Comparison of ENCODE assay signal across 8 cellular contexts in genomic region chr19:45470147-45471081, GRCh38. TPM values are rescaled to one million over a fixed set of nuclear protein-coding genes. Genes with fewer than 3 reads are reported as not detected.
DNase-seq lines count a peak whose midpoint lies in the region; ATAC-seq and TF ChIP-seq lines count a peak whose summit lies in the region.

No MANE protein-coding gene starts in this region.

- H3K4me1 Mint-ChIP-seq in activated T-helper 1 cell treated with anti-CD3 and anti-CD28 coated beads, Interleukin-12 subunit alpha, Interleukin-12 subunit beta, Interleukin-2, Interleukin-4 antibody, amounts not matched to agents 30 ng/mL and 10 ng/mL and 1 ng/mL, durations not matched to agents 14 hours and 24 hours and 36 hours (ENCODE audit: low read depth), result peaks cover 45% of the 10 kb centered on the region

- H3K9me3 ChIP-seq in left ventricle myocardium inferior (replicated peaks) (no peaks in the 10 kb centered on the region), smooth muscle cell (replicated peaks; ENCODE audit: low read depth) (no peaks in the 10 kb centered on the region)

- peaks cover 53% of the 10 kb centered on the region for H4K20me1 ChIP-seq in smooth muscle cell (ENCODE audit: low read depth)

- DNase-seq in left ventricle myocardium inferior, result no peak
- no peak for DNase-seq in Right ventricle myocardium superior
- no peak for DNase-seq in activated T-helper 1 cell treated with anti-CD3 and anti-CD28 coated beads, Interleukin-12 subunit alpha, Interleukin-12 subunit beta, Interleukin-2, Interleukin-4 antibody, amounts not matched to agents 30 ng/mL and 10 ng/mL and 1 ng/mL, durations not matched to agents 14 hours and 24 hours and 36 hours (ENCODE audit: low spot score)
- DNase-seq in glomerular visceral epithelial cell (ENCODE audit: extremely low spot score), result peak; percentile 94
- DNase-seq in smooth muscle cell (lab: John Stamatoyannopoulos, UW; ENCODE audit: unreplicated experiment), result no peak
- no peak for DNase-seq in Kasumi-1 (lab: John Stamatoyannopoulos, UW)
- DNase-seq in NCI-H510A treated with DMSO at 0.1 percent for 48 hours (lab: John Stamatoyannopoulos, UW), result no peak

- intact Hi-C loops in left ventricle myocardium inferior (cut with micrococcal nuclease), result no loop called here
- intact Hi-C loops in Right ventricle myocardium superior (cut with DNase I), result no loop called here
- intact Hi-C loops in activated T-helper 1 cell treated with anti-CD3 and anti-CD28 coated beads, Interleukin-12 subunit alpha, Interleukin-12 subunit beta, Interleukin-2, Interleukin-4 antibody, amounts not matched to agents 30 ng/mL and 10 ng/mL and 1 ng/mL, durations not matched to agents 14 hours and 24 hours and 36 hours (cut with micrococcal nuclease), result no loop called here

- no peak for TF ChIP-seq CTCF in left ventricle myocardium inferior (IDR thresholded peaks at IDR 0.05; ENCODE audit: borderline replicate concordance)
- no peak for TF ChIP-seq CTCF in smooth muscle cell (IDR thresholded peaks at IDR 0.05; ENCODE audit: borderline replicate concordance, insufficient read depth, poor library complexity, severe bottlenecking)

- H3K36me3 Mint-ChIP-seq in activated T-helper 1 cell treated with anti-CD3 and anti-CD28 coated beads, Interleukin-12 subunit alpha, Interleukin-12 subunit beta, Interleukin-2, Interleukin-4 antibody, amounts not matched to agents 30 ng/mL and 10 ng/mL and 1 ng/mL, durations not matched to agents 14 hours and 24 hours and 36 hours (ENCODE audit: low read depth), result peaks cover 18% of the 10 kb centered on the region

- peak overlapping the region; percentile 99 for H3K4me2 ChIP-seq in smooth muscle cell

- H3K79me2 ChIP-seq in smooth muscle cell (ENCODE audit: low read depth), result peaks cover 5% of the 10 kb centered on the region

- ATAC-seq in Right ventricle myocardium superior (ENCODE audit: poor library complexity), result no peak
- ATAC-seq in GM18858 (IDR thresholded peaks at IDR 0.05; ENCODE audit: unreplicated experiment), result no peak

- H3K4me3 ChIP-seq in left ventricle myocardium inferior (peak overlapping the region; percentile 81), smooth muscle cell (peak overlapping the region; percentile 97)

- H3K4me1 ChIP-seq in left ventricle myocardium inferior, result peaks cover 47% of the 10 kb centered on the region
- H3K4me1 ChIP-seq in smooth muscle cell (ENCODE audit: low read depth), result peaks cover 6% of the 10 kb centered on the region

- H3K27ac ChIP-seq in left ventricle myocardium inferior (replicated peaks), result peak overlapping the region; percentile 95
- H3K27ac ChIP-seq in smooth muscle cell (ENCODE audit: low read depth), result peak overlapping the region; percentile 99

- H3K27me3 Mint-ChIP-seq in activated T-helper 1 cell treated with anti-CD3 and anti-CD28 coated beads, Interleukin-12 subunit alpha, Interleukin-12 subunit beta, Interleukin-2, Interleukin-4 antibody, amounts not matched to agents 30 ng/mL and 10 ng/mL and 1 ng/mL, durations not matched to agents 14 hours and 24 hours and 36 hours (ENCODE audit: insufficient read depth), result peaks cover 42% of the 10 kb centered on the region

- peak overlapping the region; percentile 92 for H3K4me3 Mint-ChIP-seq in activated T-helper 1 cell treated with anti-CD3 and anti-CD28 coated beads, Interleukin-12 subunit alpha, Interleukin-12 subunit beta, Interleukin-2, Interleukin-4 antibody, amounts not matched to agents 30 ng/mL and 10 ng/mL and 1 ng/mL, durations not matched to agents 14 hours and 24 hours and 36 hours

- H3K27ac Mint-ChIP-seq in activated T-helper 1 cell treated with anti-CD3 and anti-CD28 coated beads, Interleukin-12 subunit alpha, Interleukin-12 subunit beta, Interleukin-2, Interleukin-4 antibody, amounts not matched to agents 30 ng/mL and 10 ng/mL and 1 ng/mL, durations not matched to agents 14 hours and 24 hours and 36 hours, result peak overlapping the region; percentile 94

- H3K27me3 ChIP-seq in left ventricle myocardium inferior (ENCODE audit: low read depth) (peaks cover 31% of the 10 kb centered on the region), smooth muscle cell (ENCODE audit: low read depth) (no peaks in the 10 kb centered on the region)

- peak overlapping the region; percentile 100 for H3K9ac ChIP-seq in smooth muscle cell (ENCODE audit: low read depth)

- WGBS in smooth muscle cell (ENCODE audit: low lambda C conversion rate), result 68% methylated on average over 40 of the region's 40 CpGs

- H3K36me3 ChIP-seq in left ventricle myocardium inferior, result no peaks in the 10 kb centered on the region
- H3K36me3 ChIP-seq in smooth muscle cell (ENCODE audit: low read depth), result peaks cover 8% of the 10 kb centered on the region

- no peaks in the 10 kb centered on the region for H3K9me3 Mint-ChIP-seq in activated T-helper 1 cell treated with anti-CD3 and anti-CD28 coated beads, Interleukin-12 subunit alpha, Interleukin-12 subunit beta, Interleukin-2, Interleukin-4 antibody, amounts not matched to agents 30 ng/mL and 10 ng/mL and 1 ng/mL, durations not matched to agents 14 hours and 24 hours and 36 hours

- H3F3A ChIP-seq in smooth muscle cell (ENCODE audit: low read depth), result no peaks in the 10 kb centered on the region

- H2AFZ ChIP-seq in smooth muscle cell (ENCODE audit: low read depth), result no peak overlapping the region

RNA-seq across cellular contexts. Expression of gene FOSB, which starts 2.6 kb away (rescaled TPM):
- total RNA-seq in left ventricle myocardium inferior, result 0.33 TPM
- 0.51 TPM for total RNA-seq in Right ventricle myocardium superior
- total RNA-seq in activated T-helper 1 cell treated with anti-CD3 and anti-CD28 coated beads, Interleukin-12 subunit alpha, Interleukin-12 subunit beta, Interleukin-2, Interleukin-4 antibody, amounts not matched to agents 30 ng/mL and 10 ng/mL and 1 ng/mL, durations not matched to agents 14 hours and 24 hours and 36 hours, result 16.8 and 17.2 TPM in 2 replicates
- total RNA-seq in smooth muscle cell, result 171 and 186 TPM in 2 replicates
- 178 and 299 TPM in 2 replicates for polyA plus RNA-seq in smooth muscle cell

RNA-seq across cellular contexts. Expression of gene RTN2, which starts 26.4 kb away (rescaled TPM):
- 19.1 TPM for total RNA-seq in left ventricle myocardium inferior
- total RNA-seq in Right ventricle myocardium superior, result 29.9 TPM
- 3.0 and 4.1 TPM in 2 replicates for total RNA-seq in activated T-helper 1 cell treated with anti-CD3 and anti-CD28 coated beads, Interleukin-12 subunit alpha, Interleukin-12 subunit beta, Interleukin-2, Interleukin-4 antibody, amounts not matched to agents 30 ng/mL and 10 ng/mL and 1 ng/mL, durations not matched to agents 14 hours and 24 hours and 36 hours
- 6.3 and 20.5 TPM in 2 replicates for total RNA-seq in smooth muscle cell
- 24.4 and 28.0 TPM in 2 replicates for polyA plus RNA-seq in smooth muscle cell

RNA-seq across cellular contexts. Expression of gene PPM1N, which starts 27.8 kb away (rescaled TPM):
- total RNA-seq in left ventricle myocardium inferior, result 0.19 TPM
- total RNA-seq in Right ventricle myocardium superior, result 0.75 TPM
- total RNA-seq in activated T-helper 1 cell treated with anti-CD3 and anti-CD28 coated beads, Interleukin-12 subunit alpha, Interleukin-12 subunit beta, Interleukin-2, Interleukin-4 antibody, amounts not matched to agents 30 ng/mL and 10 ng/mL and 1 ng/mL, durations not matched to agents 14 hours and 24 hours and 36 hours, result 1.0 and 1.3 TPM in 2 replicates
- 0.58 TPM in 1 of 2 replicates, not detected in the other for total RNA-seq in smooth muscle cell
- 0.16 and 1.3 TPM in 2 replicates for polyA plus RNA-seq in smooth muscle cell

RNA-seq across cellular contexts. Expression of gene VASP, which starts 36.9 kb away (rescaled TPM):
- 32.8 TPM for total RNA-seq in left ventricle myocardium inferior
- 42.9 TPM for total RNA-seq in Right ventricle myocardium superior
- total RNA-seq in activated T-helper 1 cell treated with anti-CD3 and anti-CD28 coated beads, Interleukin-12 subunit alpha, Interleukin-12 subunit beta, Interleukin-2, Interleukin-4 antibody, amounts not matched to agents 30 ng/mL and 10 ng/mL and 1 ng/mL, durations not matched to agents 14 hours and 24 hours and 36 hours, result 234 and 235 TPM in 2 replicates
- 75.8 and 83.8 TPM in 2 replicates for total RNA-seq in smooth muscle cell
- polyA plus RNA-seq in smooth muscle cell, result 73.6 and 107 TPM in 2 replicates

RNA-seq across cellular contexts. Expression of gene ERCC1, which starts 46.7 kb away (rescaled TPM):
- total RNA-seq in left ventricle myocardium inferior, result 108 TPM
- total RNA-seq in Right ventricle myocardium superior, result 163 TPM
- total RNA-seq in activated T-helper 1 cell treated with anti-CD3 and anti-CD28 coated beads, Interleukin-12 subunit alpha, Interleukin-12 subunit beta, Interleukin-2, Interleukin-4 antibody, amounts not matched to agents 30 ng/mL and 10 ng/mL and 1 ng/mL, durations not matched to agents 14 hours and 24 hours and 36 hours, result 143 and 152 TPM in 2 replicates
- total RNA-seq in smooth muscle cell, result 60.8 and 72.6 TPM in 2 replicates
- 81.5 and 90.4 TPM in 2 replicates for polyA plus RNA-seq in smooth muscle cell

Comparison
In these comparisons a context has a peak if more than half of its experiments do, and no peak if none do; other contexts are left out.
1. RNA of gene FOSB, which starts 2.6 kb away (total RNA-seq): 171 to 186 TPM in smooth muscle cell and 16.8 to 17.2 TPM in activated T-helper 1 cell treated with anti-CD3 and anti-CD28 coated beads, Interleukin-12 subunit alpha, Interleukin-12 subunit beta, Interleukin-2, Interleukin-4 antibody, amounts not matched to agents 30 ng/mL and 10 ng/mL and 1 ng/mL, durations not matched to agents 14 hours and 24 hours and 36 hours; 0.51 TPM in Right ventricle myocardium superior (single experiment) and 0.33 TPM in left ventricle myocardium inferior (single experiment); every median in the first group is over 10 times any median in the second.